Comparison of ENCODE assay signal across 8 cellular contexts in genomic region chr16:30786115-30786935, GRCh38. TPM values are rescaled to one million over a fixed set of nuclear protein-coding genes. Genes with fewer than 3 reads are reported as not detected.
DNase-seq lines count a peak whose midpoint lies in the region; ATAC-seq and TF ChIP-seq lines count a peak whose summit lies in the region.

No MANE protein-coding gene starts in this region.

- H3K4me3 Mint-ChIP-seq in dendritic cell treated with granulocyte-macrophage colony-stimulating factor and Interleukin-4, amounts not matched to agents 40 ng/mL and 50 ng/mL, for 4 days = peak overlapping the region; percentile 91

- H3K9me3 ChIP-seq in right lobe of liver (no peaks in the 10 kb centered on the region), thoracic aorta (no peaks in the 10 kb centered on the region)

- intact Hi-C loops in dendritic cell treated with granulocyte-macrophage colony-stimulating factor and Interleukin-4, amounts not matched to agents 40 ng/mL and 50 ng/mL, for 4 days (cut with micrococcal nuclease) = no loop called here
- intact Hi-C loops in right lobe of liver (cut with DNase I) = no loop called here

- peak overlapping the region; percentile 77 to 98 (median 91) for H3K4me3 ChIP-seq in right lobe of liver
- peak overlapping the region; percentile 100 for H3K4me3 ChIP-seq in thoracic aorta

- H3K9me3 Mint-ChIP-seq in dendritic cell treated with granulocyte-macrophage colony-stimulating factor and Interleukin-4, amounts not matched to agents 40 ng/mL and 50 ng/mL, for 4 days = no peaks in the 10 kb centered on the region

- H3K4me1 Mint-ChIP-seq in dendritic cell treated with granulocyte-macrophage colony-stimulating factor and Interleukin-4, amounts not matched to agents 40 ng/mL and 50 ng/mL, for 4 days (ENCODE audit: low read depth) = peaks cover 35% of the 10 kb centered on the region

- H3K27me3 ChIP-seq in right lobe of liver = no peaks in the 10 kb centered on the region
- H3K27me3 ChIP-seq in thoracic aorta (replicated peaks; ENCODE audit: insufficient read depth) = no peaks in the 10 kb centered on the region

- H3K4me1 ChIP-seq in right lobe of liver = peaks cover 0 to 6% (median 0%) of the 10 kb centered on the region in 4 donors
- H3K4me1 ChIP-seq in thoracic aorta (ENCODE audit: control insufficient read depth in 1 of 2, low read depth in 2 of 2) = peaks cover 10 to 28% of the 10 kb centered on the region in 2 donors

- H3K36me3 Mint-ChIP-seq in dendritic cell treated with granulocyte-macrophage colony-stimulating factor and Interleukin-4, amounts not matched to agents 40 ng/mL and 50 ng/mL, for 4 days (ENCODE audit: low read depth) = peaks cover 47% of the 10 kb centered on the region

- no peak for TF ChIP-seq POLR2A in right lobe of liver (IDR thresholded peaks at IDR 0.05)

- DNase-seq in activated CD4-positive, CD25-positive, alpha-beta regulatory T cell treated with anti-CD3 and anti-CD28 coated beads, Interleukin-2, amount 50 U/mL, for 72 hours = no peak
- DNase-seq in OCI-M1 (lab: John Stamatoyannopoulos, UW) (peak; percentile 44), right lobe of liver (peak in 1 of 3 donors; percentile 43), thoracic aorta (ENCODE audit: low spot score) (no peak), NCI-H2196 (lab: John Stamatoyannopoulos, UW; ENCODE audit: unreplicated experiment) (no peak)
- DNase-seq in stimulated activated CD4-positive, alpha-beta T cell treated with anti-CD3 and anti-CD28 coated beads, Interleukin-2, amount 100 ng/mL, for 48 hours = no peak

- H3K27ac ChIP-seq in right lobe of liver (peak overlapping the region; percentile 66 to 76 (median 73)), thoracic aorta (peak overlapping the region; percentile 84 to 90)

- no peak for TF ChIP-seq CTCF in right lobe of liver (IDR thresholded peaks at IDR 0.05)
- TF ChIP-seq CTCF in thoracic aorta (IDR thresholded peaks at IDR 0.05) = no peak

- H3K27ac Mint-ChIP-seq in dendritic cell treated with granulocyte-macrophage colony-stimulating factor and Interleukin-4, amounts not matched to agents 40 ng/mL and 50 ng/mL, for 4 days = peak overlapping the region; percentile 92

- 19% methylated on average over 13 of the region's 57 CpGs for WGBS in right lobe of liver (ENCODE audit: insufficient coverage, low coverage, low lambda C conversion rate, missing lambda C conversion rate)

- peaks cover 2% of the 10 kb centered on the region for H3K27me3 Mint-ChIP-seq in dendritic cell treated with granulocyte-macrophage colony-stimulating factor and Interleukin-4, amounts not matched to agents 40 ng/mL and 50 ng/mL, for 4 days

- H3K36me3 ChIP-seq in right lobe of liver (peaks cover 0 to 16% (median 2%) of the 10 kb centered on the region in 4 donors), thoracic aorta (peaks cover 23% of the 10 kb centered on the region)

- peak; percentile 42 to 44 for ATAC-seq in activated CD4-positive, CD25-positive, alpha-beta regulatory T cell treated with anti-CD3 and anti-CD28 coated beads, Interleukin-2, amount 50 U/mL, for 24 hours
- ATAC-seq in right lobe of liver (peak; percentile 63 to 75 (median 68)), thoracic aorta (ENCODE audit: insufficient number of reproducible peaks, low FRiP score, low read depth) (peak; percentile 42)

RNA-seq across cellular contexts. Expression of gene ZNF629, which starts 0.7 kb away (rescaled TPM):
- total RNA-seq in right lobe of liver (1 to 10 TPM; 3.7 to 4.8 (median 4.3) TPM), thoracic aorta (10 to 100 TPM; 10.7 to 18.8 TPM)

RNA-seq across cellular contexts. Expression of gene RNF40, which starts 24.2 kb away (rescaled TPM):
- 10 to 100 TPM; 34.3 to 56.8 (median 46.7) TPM for total RNA-seq in right lobe of liver
- total RNA-seq in thoracic aorta = 100 to 1,000 TPM; 109 to 112 TPM

RNA-seq across cellular contexts. Expression of gene CFAP119, which starts 24.5 kb away (rescaled TPM):
- total RNA-seq in right lobe of liver (1 to 10 TPM in 1 of 6 experiments, under 1 TPM in 4, not detected in 1; 0.19 to 1.8 (median 0.29) TPM), thoracic aorta (1 to 10 TPM in 1 of 2 donors, under 1 TPM in 1; 0.27 to 1.2 TPM)

RNA-seq across cellular contexts. Expression of gene PHKG2, which starts 38.1 kb away (rescaled TPM):
- total RNA-seq in right lobe of liver (10 to 100 TPM; 17.1 to 22.1 (median 18.4) TPM), thoracic aorta (10 to 100 TPM; 25.6 to 26.4 TPM)
